ENCODE assay signal across 14 cellular contexts in the genomic region with DNA sequence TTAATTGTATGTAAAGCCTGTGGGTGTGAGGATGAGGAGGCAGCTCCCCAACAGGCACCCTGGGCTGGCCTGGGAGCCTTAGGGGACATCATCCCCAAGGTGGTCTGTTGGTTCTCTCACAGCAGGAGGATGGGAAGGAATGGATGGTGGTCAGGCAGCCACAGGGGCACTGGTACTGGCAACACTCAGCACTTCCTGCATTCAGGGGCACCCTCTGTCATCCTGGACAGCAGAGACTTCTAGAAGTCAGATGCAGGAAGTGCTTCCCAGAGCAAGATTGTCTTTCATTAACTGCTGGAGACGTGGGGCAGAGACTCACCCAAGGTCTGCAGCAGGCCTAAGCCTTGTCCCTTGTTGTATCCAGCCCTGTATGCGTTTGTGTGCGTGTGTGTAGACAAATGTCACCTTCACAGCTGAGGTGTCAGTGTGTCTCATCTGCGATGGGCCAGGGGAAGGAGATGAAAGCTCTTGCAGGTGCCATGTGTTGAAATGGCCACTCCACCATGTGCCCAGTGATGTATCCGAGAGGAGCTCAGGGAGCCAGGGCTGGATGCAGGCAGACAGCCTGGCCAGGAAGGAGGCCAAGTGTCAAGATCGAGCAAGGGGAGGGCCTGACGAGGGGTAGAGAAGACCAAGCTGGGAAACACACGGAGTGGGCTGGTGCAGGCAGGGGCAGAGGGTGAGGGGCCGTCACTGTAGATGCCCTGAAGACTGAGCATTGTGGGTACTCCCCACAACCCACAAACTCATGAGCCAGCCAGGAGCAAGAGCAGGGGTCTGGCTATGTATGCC.
DNase-seq lines count a peak whose midpoint lies in the region; TF ChIP-seq lines count a peak whose summit lies in the region.
"Had no signal": no experiment of that assay in that cellular context is flagged by ENCODE, and none has a peak within 500 bp of the region (broad histone marks: within the 10 kb centered on the region; RNA-seq: fewer than 3 reads in every experiment).

No MANE protein-coding gene starts in this region.

- H3K4me1 Mint-ChIP-seq in CD8-positive, alpha-beta memory T cell, result peaks cover 7 to 23% (median 9%) of the 10 kb centered on the region in 3 donors
- H3K4me1 Mint-ChIP-seq in endodermal cell, result peaks cover 9% of the 10 kb centered on the region

- no peaks in the 10 kb centered on the region for H3K36me3 ChIP-seq in CD8-positive, alpha-beta memory T cell (ENCODE audit: insufficient read depth, low read length)
- H3K36me3 ChIP-seq in OCI-LY7 (ENCODE audit: insufficient read depth, low read length) (no peaks in the 10 kb centered on the region), endodermal cell (ENCODE audit: control insufficient read depth, insufficient read depth, low read length) (no peaks in the 10 kb centered on the region), sigmoid colon (no peaks in the 10 kb centered on the region)
- H3K36me3 ChIP-seq: MG63 had no signal

- H3K27ac ChIP-seq in CD8-positive, alpha-beta memory T cell (ENCODE audit: low read depth, low read length), result no peak overlapping the region
- H3K27ac ChIP-seq in OCI-LY7 (ENCODE audit: low read depth, low read length, poor library complexity, severe bottlenecking), result no peak overlapping the region
- H3K27ac ChIP-seq in endodermal cell (ENCODE audit: low read depth, low read length), result no peak overlapping the region
- peak overlapping the region; percentile 5 to 89 (median 80) for H3K27ac ChIP-seq in sigmoid colon
- H3K27ac ChIP-seq: body of pancreas had no signal

- no peaks in the 10 kb centered on the region for H3K9me2 ChIP-seq in OCI-LY7 (ENCODE audit: insufficient read depth, low read length)

- no peak overlapping the region for H3K9ac ChIP-seq in endodermal cell (ENCODE audit: extremely low read depth, low read length, poor library complexity, severe bottlenecking)

- no peak overlapping the region for H3K4me3 ChIP-seq in CD8-positive, alpha-beta memory T cell (ENCODE audit: low read length)
- H3K4me3 ChIP-seq in OCI-LY7 (ENCODE audit: low read depth, low read length, poor library complexity, severe bottlenecking), result no peak overlapping the region
- no peak overlapping the region for H3K4me3 ChIP-seq in endodermal cell (ENCODE audit: low read length)
- H3K4me3 ChIP-seq in sigmoid colon, result no peak overlapping the region
- H3K4me3 ChIP-seq: body of pancreas, MG63 had no signal

- H3K4me3 Mint-ChIP-seq in CD8-positive, alpha-beta memory T cell, result peak overlapping the region in 1 of 7 donors; percentile 42
- no peak overlapping the region for H3K4me3 Mint-ChIP-seq in endodermal cell

- no peak for TF ChIP-seq POLR2A in sigmoid colon (IDR thresholded peaks at IDR 0.05)

- no peaks in the 10 kb centered on the region for H3K27me3 ChIP-seq in CD8-positive, alpha-beta memory T cell (ENCODE audit: insufficient read depth, low read length, poor library complexity, severe bottlenecking)
- H3K27me3 ChIP-seq in endodermal cell (ENCODE audit: control insufficient read depth, insufficient read depth, low read length, poor library complexity, severe bottlenecking) (no peaks in the 10 kb centered on the region), sigmoid colon (no peaks in the 10 kb centered on the region)
- H3K27me3 ChIP-seq: body of pancreas, MG63 had no signal

- DNase-seq in CD8-positive, alpha-beta memory T cell, result no peak
- DNase-seq in OCI-LY7 (ENCODE audit: low spot score) (peak; percentile 42), endodermal cell (no peak), sigmoid colon (no peak), NCI-H226 (no peak), NCI-H2171 (lab: John Stamatoyannopoulos, UW) (no peak), cortex of kidney (lab: John Stamatoyannopoulos, UW) (no peak)
- DNase-seq: body of pancreas; mammary epithelial cell; MG63; PC-3; stimulated activated CD4-positive, alpha-beta T cell treated with anti-CD3 and anti-CD28 coated beads, Interleukin-2, amount 100 ng/mL, for 48 hours; stimulated activated naive CD4-positive, alpha-beta T cell treated with Interleukin-2 at 50 U/mL for 16 hours; T-helper 9 cell had no signal

- no peak overlapping the region for H3K4me2 ChIP-seq in OCI-LY7 (ENCODE audit: low read length)

- intact Hi-C loops in OCI-LY7 (cut with micrococcal nuclease; ENCODE audit: unreplicated experiment) (no loop called here), sigmoid colon (cut with DNase I) (loop anchor here (5.0 kb wide), 1 partner anchor 46 kb away; no protein-coding TSS in a partner anchor)

- no peaks in the 10 kb centered on the region for H3K9me3 Mint-ChIP-seq in CD8-positive, alpha-beta memory T cell
- H3K9me3 Mint-ChIP-seq in endodermal cell, result no peaks in the 10 kb centered on the region

- H3K9me3 ChIP-seq in CD8-positive, alpha-beta memory T cell (ENCODE audit: low read length), result no peaks in the 10 kb centered on the region
- no peaks in the 10 kb centered on the region for H3K9me3 ChIP-seq in OCI-LY7 (ENCODE audit: low read length)
- no peaks in the 10 kb centered on the region for H3K9me3 ChIP-seq in endodermal cell (ENCODE audit: control insufficient read depth, low read length)
- H3K9me3 ChIP-seq in sigmoid colon, result no peaks in the 10 kb centered on the region
- H3K9me3 ChIP-seq: body of pancreas, MG63 had no signal

- 90 to 94% methylated on average over 9 of the region's 9 CpGs for WGBS in endodermal cell (ENCODE audit: insufficient coverage in 1 of 2, insufficient read length in 1 of 2), 2 experiments
- 71 to 85% methylated on average over 9 of the region's 9 CpGs for WGBS in sigmoid colon, 2 donors

- CTCF ChIA-PET in CD8-positive, alpha-beta memory T cell (lab: Charles Lee), result interaction anchor here (1.0 kb wide), 1 partner anchor 38 kb away, joined by 3 read pairs; no protein-coding TSS in a partner anchor
- CTCF ChIA-PET in OCI-LY7 (lab: Charles Lee; ENCODE audit: unreplicated experiment), result interaction anchor here (1.0 kb wide), 1 partner anchor 25 kb away, joined by 3 read pairs; no protein-coding TSS in a partner anchor

- no peak for TF ChIP-seq CTCF in OCI-LY7 (conservative IDR thresholded peaks at IDR 0.05; ENCODE audit: low read length)
- TF ChIP-seq CTCF in endodermal cell (conservative IDR thresholded peaks at IDR 0.05), result no peak
- TF ChIP-seq CTCF in sigmoid colon (IDR thresholded peaks at IDR 0.05), result no peak

- H4K20me1 ChIP-seq in OCI-LY7 (ENCODE audit: insufficient read depth, low read length), result no peaks in the 10 kb centered on the region

- H3K27ac Mint-ChIP-seq in CD8-positive, alpha-beta memory T cell, result peak overlapping the region in 6 of 8 donors; percentile 30 to 78 (median 57)
- H3K27ac Mint-ChIP-seq in endodermal cell, result peak overlapping the region; percentile 48

- H2AFZ ChIP-seq in OCI-LY7 (ENCODE audit: low read length), result peak overlapping the region; percentile 55

- peaks cover 18% of the 10 kb centered on the region for H3K4me1 ChIP-seq in CD8-positive, alpha-beta memory T cell (ENCODE audit: insufficient read depth, low read length)
- peaks cover 47% of the 10 kb centered on the region for H3K4me1 ChIP-seq in OCI-LY7 (ENCODE audit: insufficient read depth, low read length, poor library complexity, severe bottlenecking)
- H3K4me1 ChIP-seq in endodermal cell (ENCODE audit: control insufficient read depth, insufficient read depth, low read length), result no peaks in the 10 kb centered on the region
- peaks cover 0 to 72% (median 64%) of the 10 kb centered on the region in 4 donors for H3K4me1 ChIP-seq in sigmoid colon

- TF ChIP-seq EP300 in sigmoid colon (IDR thresholded peaks at IDR 0.05), result no peak

- POLR2A ChIA-PET in CD8-positive, alpha-beta memory T cell (lab: Charles Lee), result interaction anchor here (1.0 kb wide), 1 partner anchor 11 kb away, joined by 3 read pairs; no protein-coding TSS in a partner anchor
- POLR2A ChIA-PET in OCI-LY7 (lab: Charles Lee), result interaction anchor here (0.5 kb wide), 1 partner anchor 974 kb away, joined by 3 read pairs; no protein-coding TSS in a partner anchor

- H3K27me3 Mint-ChIP-seq in CD8-positive, alpha-beta memory T cell, result no peaks in the 10 kb centered on the region
- no peaks in the 10 kb centered on the region for H3K27me3 Mint-ChIP-seq in endodermal cell (ENCODE audit: insufficient read depth)

- BruUV-seq in OCI-LY7 (replicated peaks; lab: Mats Ljungman, UMichigan), result no TSS peak

- H3K79me2 ChIP-seq in OCI-LY7 (ENCODE audit: insufficient read depth, low read depth, low read length), result no peaks in the 10 kb centered on the region

- H3K36me3 Mint-ChIP-seq in CD8-positive, alpha-beta memory T cell, result peaks cover 0 to under 1% (median 0%) of the 10 kb centered on the region in 3 donors
- H3K36me3 Mint-ChIP-seq in endodermal cell (ENCODE audit: low read depth), result no peaks in the 10 kb centered on the region

Comparison
In these comparisons a context has a peak if more than half of its experiments do, and no peak if none do; other contexts are left out.
1. H3K27ac ChIP-seq: peak in sigmoid colon (4 of 4); none in CD8-positive, alpha-beta memory T cell (single experiment), OCI-LY7 (single experiment) and endodermal cell (single experiment).